In genomic region chr22:30668306-30668655, GRCh38 we compare ENCODE assay signal across 8 cellular contexts. TPM values are rescaled to one million over a fixed set of nuclear protein-coding genes. Genes with fewer than 3 reads are reported as not detected.
DNase-seq lines count a peak whose midpoint lies in the region; ATAC-seq and TF ChIP-seq lines count a peak whose summit lies in the region.

No MANE protein-coding gene starts in this region.

- peak in 1 of 2 donors; percentile 2 for ATAC-seq in right cardiac atrium

- no peaks in the 10 kb centered on the region for H3K79me2 ChIP-seq in smooth muscle cell (ENCODE audit: low read depth)

- peak; percentile 48 for DNase-seq in NCI-H146 (lab: John Stamatoyannopoulos, UW)
- no peak for DNase-seq in NCI-H146 treated with DMSO at 0.1 percent for 48 hours (lab: John Stamatoyannopoulos, UW; ENCODE audit: unreplicated experiment)
- DNase-seq in SJCRH30, result no peak
- DNase-seq in right cardiac atrium, result no peak
- DNase-seq in smooth muscle cell (lab: John Stamatoyannopoulos, UW; ENCODE audit: unreplicated experiment), result no peak
- no peak for DNase-seq in occipital lobe (lab: John Stamatoyannopoulos, UW)
- no peak for DNase-seq in DMS79 treated with DMSO at 0.1 percent for 48 hours (lab: John Stamatoyannopoulos, UW)
- DNase-seq in GM20000 (ENCODE audit: low spot score), result no peak

- H3K9me3 ChIP-seq in SJCRH30 (replicated peaks) (no peaks in the 10 kb centered on the region), right cardiac atrium (ENCODE audit: control insufficient read depth, low read length) (no peaks in the 10 kb centered on the region), smooth muscle cell (replicated peaks; ENCODE audit: low read depth) (no peaks in the 10 kb centered on the region)

- WGBS in right cardiac atrium, result 15% methylated on average over 15 of the region's 15 CpGs
- 12% methylated on average over 15 of the region's 15 CpGs for WGBS in smooth muscle cell (ENCODE audit: low lambda C conversion rate)

- H3K4me1 ChIP-seq in SJCRH30 (no peaks in the 10 kb centered on the region), right cardiac atrium (ENCODE audit: control insufficient read depth, insufficient read depth, low read length) (no peaks in the 10 kb centered on the region), smooth muscle cell (ENCODE audit: low read depth) (peaks cover 11% of the 10 kb centered on the region)

- intact Hi-C loops in right cardiac atrium (cut with DNase I), result no loop called here

- peak overlapping the region; percentile 93 for H3K4me2 ChIP-seq in smooth muscle cell

- H3K36me3 ChIP-seq in SJCRH30 (no peaks in the 10 kb centered on the region), smooth muscle cell (ENCODE audit: low read depth) (no peaks in the 10 kb centered on the region)

- H2AFZ ChIP-seq in smooth muscle cell (ENCODE audit: low read depth), result peak overlapping the region; percentile 85

- H3K27me3 ChIP-seq in SJCRH30, result no peaks in the 10 kb centered on the region
- no peaks in the 10 kb centered on the region for H3K27me3 ChIP-seq in right cardiac atrium (ENCODE audit: control insufficient read depth, insufficient read depth)
- H3K27me3 ChIP-seq in smooth muscle cell (ENCODE audit: low read depth), result peaks cover 3% of the 10 kb centered on the region

- no peaks in the 10 kb centered on the region for H4K20me1 ChIP-seq in smooth muscle cell (ENCODE audit: low read depth)

- H3K4me3 ChIP-seq in SJCRH30 (peak overlapping the region; percentile 58), right cardiac atrium (ENCODE audit: low read length) (peak overlapping the region; percentile 62), smooth muscle cell (peak overlapping the region; percentile 51)

- H3K27ac ChIP-seq in SJCRH30, result no peak overlapping the region
- H3K27ac ChIP-seq in right cardiac atrium (ENCODE audit: low read length), result no peak overlapping the region
- no peak overlapping the region for H3K27ac ChIP-seq in smooth muscle cell (ENCODE audit: low read depth)

- TF ChIP-seq CTCF in smooth muscle cell (IDR thresholded peaks at IDR 0.05; ENCODE audit: borderline replicate concordance, insufficient read depth, poor library complexity, severe bottlenecking) (no peak), GM20000 (IDR thresholded peaks at IDR 0.05; ENCODE audit: extremely low read depth, missing control alignments) (no peak)

- H3K9ac ChIP-seq in smooth muscle cell (ENCODE audit: low read depth), result peak overlapping the region; percentile 9

- H3F3A ChIP-seq in smooth muscle cell (ENCODE audit: low read depth), result no peaks in the 10 kb centered on the region

RNA-seq across cellular contexts. Expression of gene DUSP18, which starts 0.6 kb away (rescaled TPM):
- 0.99 and 1.7 TPM in 2 replicates for total RNA-seq in SJCRH30 (2014; rRNA removed; shearing (Covaris generic))
- total RNA-seq in right cardiac atrium (1 to 10 TPM; 2.5 to 4.4 (median 3.5) TPM), smooth muscle cell (8.9 and 11.0 TPM in 2 replicates), occipital lobe (22.9 TPM)
- polyA plus RNA-seq in right cardiac atrium (2.1 TPM), smooth muscle cell (8.1 and 9.3 TPM in 2 replicates)

RNA-seq across cellular contexts. Expression of gene OSBP2, which starts 26.4 kb away (rescaled TPM):
- total RNA-seq in SJCRH30 (2014; rRNA removed; shearing (Covaris generic)), result not detected in 2 replicates
- total RNA-seq in right cardiac atrium (10 to 100 TPM in 2 of 4 donors, 1 to 10 TPM in 2; 4.1 to 12.3 (median 8.6) TPM), smooth muscle cell (4.6 and 9.1 TPM in 2 replicates), occipital lobe (27.0 TPM)
- polyA plus RNA-seq in right cardiac atrium (7.8 TPM), smooth muscle cell (3.8 and 4.9 TPM in 2 replicates)

RNA-seq across cellular contexts. Expression of gene SLC35E4, which starts 32.7 kb away (rescaled TPM):
- 1.0 and 1.1 TPM in 2 replicates for total RNA-seq in SJCRH30 (2014; rRNA removed; shearing (Covaris generic))
- total RNA-seq in right cardiac atrium, result 1 to 10 TPM; 2.5 to 4.0 (median 2.9) TPM
- polyA plus RNA-seq in right cardiac atrium, result 2.9 TPM
- 3.6 and 5.0 TPM in 2 replicates for total RNA-seq in smooth muscle cell
- 4.1 and 7.2 TPM in 2 replicates for polyA plus RNA-seq in smooth muscle cell
- 5.5 TPM for total RNA-seq in occipital lobe
